ENCODE assay signal across 1 cellular context in the genomic region with DNA sequence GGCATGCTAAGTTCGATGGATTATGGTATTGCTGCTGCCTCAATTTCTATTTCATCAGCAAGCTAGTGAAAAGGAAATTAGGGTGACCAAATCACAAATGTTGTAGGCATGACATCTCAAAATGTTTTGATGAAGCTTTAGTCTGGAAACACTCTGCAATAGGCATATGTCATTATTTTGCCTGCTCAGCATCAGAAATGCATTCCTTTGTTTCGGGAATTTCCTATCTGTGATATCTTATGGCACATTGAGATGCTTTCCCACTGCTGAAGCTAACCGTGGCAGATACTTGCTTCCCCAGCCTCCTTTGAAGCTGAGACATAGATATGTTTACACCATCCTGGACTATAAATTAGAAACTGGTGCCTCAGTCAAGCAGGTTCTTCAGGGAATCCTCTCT.
TF ChIP-seq lines count a peak whose summit lies in the region.

No MANE protein-coding gene starts in this region.

TF ChIP-seq in GM23338, 12 proteins besides CTCF, POLR2A, EP300 and RAD21:
- TF ChIP-seq, protein P1, sequence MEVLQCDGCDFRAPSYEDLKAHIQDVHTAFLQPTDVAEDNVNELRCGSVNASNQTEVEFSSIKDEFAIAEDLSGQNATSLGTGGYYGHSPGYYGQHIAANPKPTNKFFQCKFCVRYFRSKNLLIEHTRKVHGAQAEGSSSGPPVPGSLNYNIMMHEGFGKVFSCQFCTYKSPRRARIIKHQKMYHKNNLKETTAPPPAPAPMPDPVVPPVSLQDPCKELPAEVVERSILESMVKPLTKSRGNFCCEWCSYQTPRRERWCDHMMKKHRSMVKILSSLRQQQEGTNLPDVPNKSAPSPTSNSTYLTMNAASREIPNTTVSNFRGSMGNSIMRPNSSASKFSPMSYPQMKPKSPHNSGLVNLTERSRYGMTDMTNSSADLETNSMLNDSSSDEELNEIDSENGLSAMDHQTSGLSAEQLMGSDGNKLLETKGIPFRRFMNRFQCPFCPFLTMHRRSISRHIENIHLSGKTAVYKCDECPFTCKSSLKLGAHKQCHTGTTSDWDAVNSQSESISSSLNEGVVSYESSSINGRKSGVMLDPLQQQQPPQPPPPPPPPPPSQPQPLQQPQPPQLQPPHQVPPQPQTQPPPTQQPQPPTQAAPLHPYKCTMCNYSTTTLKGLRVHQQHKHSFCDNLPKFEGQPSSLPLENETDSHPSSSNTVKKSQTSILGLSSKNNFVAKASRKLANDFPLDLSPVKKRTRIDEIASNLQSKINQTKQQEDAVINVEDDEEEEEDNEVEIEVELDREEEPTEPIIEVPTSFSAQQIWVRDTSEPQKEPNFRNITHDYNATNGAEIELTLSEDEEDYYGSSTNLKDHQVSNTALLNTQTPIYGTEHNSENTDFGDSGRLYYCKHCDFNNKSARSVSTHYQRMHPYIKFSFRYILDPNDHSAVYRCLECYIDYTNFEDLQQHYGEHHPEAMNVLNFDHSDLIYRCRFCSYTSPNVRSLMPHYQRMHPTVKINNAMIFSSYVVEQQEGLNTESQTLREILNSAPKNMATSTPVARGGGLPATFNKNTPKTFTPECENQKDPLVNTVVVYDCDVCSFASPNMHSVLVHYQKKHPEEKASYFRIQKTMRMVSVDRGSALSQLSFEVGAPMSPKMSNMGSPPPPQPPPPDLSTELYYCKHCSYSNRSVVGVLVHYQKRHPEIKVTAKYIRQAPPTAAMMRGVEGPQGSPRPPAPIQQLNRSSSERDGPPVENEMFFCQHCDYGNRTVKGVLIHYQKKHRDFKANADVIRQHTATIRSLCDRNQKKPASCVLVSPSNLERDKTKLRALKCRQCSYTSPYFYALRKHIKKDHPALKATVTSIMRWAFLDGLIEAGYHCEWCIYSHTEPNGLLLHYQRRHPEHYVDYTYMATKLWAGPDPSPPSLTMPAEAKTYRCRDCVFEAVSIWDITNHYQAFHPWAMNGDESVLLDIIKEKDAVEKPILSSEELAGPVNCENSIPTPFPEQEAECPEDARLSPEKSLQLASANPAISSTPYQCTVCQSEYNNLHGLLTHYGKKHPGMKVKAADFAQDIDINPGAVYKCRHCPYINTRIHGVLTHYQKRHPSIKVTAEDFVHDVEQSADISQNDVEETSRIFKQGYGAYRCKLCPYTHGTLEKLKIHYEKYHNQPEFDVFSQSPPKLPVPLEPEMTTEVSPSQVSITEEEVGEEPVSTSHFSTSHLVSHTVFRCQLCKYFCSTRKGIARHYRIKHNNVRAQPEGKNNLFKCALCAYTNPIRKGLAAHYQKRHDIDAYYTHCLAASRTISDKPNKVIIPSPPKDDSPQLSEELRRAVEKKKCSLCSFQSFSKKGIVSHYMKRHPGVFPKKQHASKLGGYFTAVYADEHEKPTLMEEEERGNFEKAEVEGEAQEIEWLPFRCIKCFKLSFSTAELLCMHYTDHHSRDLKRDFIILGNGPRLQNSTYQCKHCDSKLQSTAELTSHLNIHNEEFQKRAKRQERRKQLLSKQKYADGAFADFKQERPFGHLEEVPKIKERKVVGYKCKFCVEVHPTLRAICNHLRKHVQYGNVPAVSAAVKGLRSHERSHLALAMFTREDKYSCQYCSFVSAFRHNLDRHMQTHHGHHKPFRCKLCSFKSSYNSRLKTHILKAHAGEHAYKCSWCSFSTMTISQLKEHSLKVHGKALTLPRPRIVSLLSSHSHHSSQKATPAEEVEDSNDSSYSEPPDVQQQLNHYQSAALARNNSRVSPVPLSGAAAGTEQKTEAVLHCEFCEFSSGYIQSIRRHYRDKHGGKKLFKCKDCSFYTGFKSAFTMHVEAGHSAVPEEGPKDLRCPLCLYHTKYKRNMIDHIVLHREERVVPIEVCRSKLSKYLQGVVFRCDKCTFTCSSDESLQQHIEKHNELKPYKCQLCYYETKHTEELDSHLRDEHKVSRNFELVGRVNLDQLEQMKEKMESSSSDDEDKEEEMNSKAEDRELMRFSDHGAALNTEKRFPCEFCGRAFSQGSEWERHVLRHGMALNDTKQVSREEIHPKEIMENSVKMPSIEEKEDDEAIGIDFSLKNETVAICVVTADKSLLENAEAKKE (CRISPR knock-in tag; IDR thresholded peaks at IDR 0.05): no peak
- TF ChIP-seq ZNF331 (CRISPR knock-in tag; IDR thresholded peaks at IDR 0.05; ENCODE audit: low read depth) (no peak), EZH2 (IDR thresholded peaks at IDR 0.05; ENCODE audit: low read depth, unreplicated experiment) (no peak)
